Comparison of ENCODE assay signal across 8 cellular contexts in genomic region chr1:112618114-112618720, GRCh38. TPM values are rescaled to one million over a fixed set of nuclear protein-coding genes. Genes with fewer than 3 reads are reported as not detected.
DNase-seq lines count a peak whose midpoint lies in the region; ATAC-seq and TF ChIP-seq lines count a peak whose summit lies in the region.

No MANE protein-coding gene starts in this region.

- H3K4me1 ChIP-seq in gastroesophageal sphincter: peaks cover 5 to 47% (median 11%) of the 10 kb centered on the region in 3 donors

- H3K27ac Mint-ChIP-seq in IgD-negative memory B cell: peak overlapping the region; percentile 96 to 99 (median 99)
- peak overlapping the region; percentile 100 for H3K27ac Mint-ChIP-seq in activated CD4-positive, alpha-beta memory T cell treated with anti-CD3 and anti-CD28 coated beads for 36 hours

- ATAC-seq in gastroesophageal sphincter (no peak), HG02981 (IDR thresholded peaks at IDR 0.05; ENCODE audit: unreplicated experiment) (no peak)

- CTCF ChIA-PET in activated CD4-positive, alpha-beta memory T cell treated with anti-CD3 and anti-CD28 coated beads for 36 hours (lab: Charles Lee): interaction anchor here (1.2 to 3.1 kb wide), 8 partner anchors 37 to 227 kb away, joined by 3 to 12 read pairs (median 8); partner anchors contain the start of genes MOV10 and PPM1J

- peak overlapping the region; percentile 93 to 98 (median 97) for H3K27ac ChIP-seq in gastroesophageal sphincter

- no peaks in the 10 kb centered on the region for H3K27me3 ChIP-seq in gastroesophageal sphincter

- H3K36me3 ChIP-seq in gastroesophageal sphincter: peaks cover 0 to 29% of the 10 kb centered on the region in 2 donors

- peaks cover 15 to 28% (median 23%) of the 10 kb centered on the region in 3 donors for H3K4me1 Mint-ChIP-seq in IgD-negative memory B cell
- peaks cover 23% of the 10 kb centered on the region for H3K4me1 Mint-ChIP-seq in activated CD4-positive, alpha-beta memory T cell treated with anti-CD3 and anti-CD28 coated beads for 36 hours (ENCODE audit: low read depth)

- WGBS in gastroesophageal sphincter (ENCODE audit: low coverage in 1 of 2), 2 donors: 0 to 4% methylated on average over 9 to 12 of the region's 12 CpGs

- no peaks in the 10 kb centered on the region for H3K9me3 Mint-ChIP-seq in IgD-negative memory B cell
- no peaks in the 10 kb centered on the region for H3K9me3 Mint-ChIP-seq in activated CD4-positive, alpha-beta memory T cell treated with anti-CD3 and anti-CD28 coated beads for 36 hours

- POLR2A ChIA-PET in activated CD4-positive, alpha-beta memory T cell treated with anti-CD3 and anti-CD28 coated beads for 36 hours (lab: Charles Lee): interaction anchor here (0.7 to 3.4 kb wide), 13 partner anchors 12 to 1312 kb away, joined by 3 to 24 read pairs (median 4); partner anchors contain the start of genes MOV10, PPM1J and SLC16A1

- H3K4me3 Mint-ChIP-seq in IgD-negative memory B cell: peak overlapping the region; percentile 97 to 99 (median 98)
- peak overlapping the region; percentile 96 for H3K4me3 Mint-ChIP-seq in activated CD4-positive, alpha-beta memory T cell treated with anti-CD3 and anti-CD28 coated beads for 36 hours

- no peak for TF ChIP-seq CTCF in gastroesophageal sphincter (IDR thresholded peaks at IDR 0.05)
- no peak for TF ChIP-seq CTCF in retinal pigment epithelial cell (conservative IDR thresholded peaks at IDR 0.05; ENCODE audit: low read depth, low read length)

- H3K9me3 ChIP-seq in gastroesophageal sphincter: no peaks in the 10 kb centered on the region

- TF ChIP-seq POLR2A in gastroesophageal sphincter (IDR thresholded peaks at IDR 0.05): no peak

- peak; percentile 34 for DNase-seq in NCI-H748 (lab: John Stamatoyannopoulos, UW; ENCODE audit: unreplicated experiment)
- DNase-seq in NCI-H748 treated with DMSO at 0.1 percent for 48 hours (lab: John Stamatoyannopoulos, UW): no peak
- DNase-seq in activated CD4-positive, alpha-beta memory T cell treated with anti-CD3 and anti-CD28 coated beads for 36 hours: peak; percentile 28
- no peak for DNase-seq in retinal pigment epithelial cell (ENCODE audit: low read depth)
- no peak for DNase-seq in DMS153 (lab: John Stamatoyannopoulos, UW)

- no peak for TF ChIP-seq EP300 in gastroesophageal sphincter (IDR thresholded peaks at IDR 0.05)

- intact Hi-C loops in activated CD4-positive, alpha-beta memory T cell treated with anti-CD3 and anti-CD28 coated beads for 36 hours (cut with micrococcal nuclease): loop anchor here (1.0 to 2.0 kb wide), 4 partner anchors 12 to 222 kb away; partner anchors contain the start of gene CTTNBP2NL

- no peaks in the 10 kb centered on the region for H3K27me3 Mint-ChIP-seq in IgD-negative memory B cell
- no peaks in the 10 kb centered on the region for H3K27me3 Mint-ChIP-seq in activated CD4-positive, alpha-beta memory T cell treated with anti-CD3 and anti-CD28 coated beads for 36 hours

- peak overlapping the region; percentile 73 to 93 for H3K4me3 ChIP-seq in gastroesophageal sphincter
- H3K4me3 ChIP-seq in retinal pigment epithelial cell (ENCODE audit: low read length): peak overlapping the region; percentile 99

- peaks cover 4% of the 10 kb centered on the region for H3K36me3 Mint-ChIP-seq in IgD-negative memory B cell
- peaks cover 22% of the 10 kb centered on the region for H3K36me3 Mint-ChIP-seq in activated CD4-positive, alpha-beta memory T cell treated with anti-CD3 and anti-CD28 coated beads for 36 hours

RNA-seq across cellular contexts. Expression of gene ST7L, which starts 0.7 kb away (rescaled TPM):
- 7.5 TPM for polyA plus RNA-seq in IgD-negative memory B cell
- total RNA-seq in activated CD4-positive, alpha-beta memory T cell treated with anti-CD3 and anti-CD28 coated beads for 36 hours: 10 to 100 TPM; 11.2 to 15.4 TPM
- 10 to 100 TPM; 18.2 to 34.1 (median 19.9) TPM for total RNA-seq in gastroesophageal sphincter

RNA-seq across cellular contexts. Expression of gene CAPZA1, which starts 1.4 kb away (rescaled TPM):
- polyA plus RNA-seq in IgD-negative memory B cell: 192 TPM
- 100 to 1,000 TPM; 261 to 274 TPM for total RNA-seq in activated CD4-positive, alpha-beta memory T cell treated with anti-CD3 and anti-CD28 coated beads for 36 hours
- total RNA-seq in gastroesophageal sphincter: 10 to 100 TPM; 65.7 to 93.7 (median 84.1) TPM

RNA-seq across cellular contexts. Expression of gene MOV10, which starts 56.2 kb away (rescaled TPM):
- polyA plus RNA-seq in IgD-negative memory B cell: 5.6 TPM
- total RNA-seq in activated CD4-positive, alpha-beta memory T cell treated with anti-CD3 and anti-CD28 coated beads for 36 hours: 10 to 100 TPM; 57.7 to 63.1 TPM
- 10 to 100 TPM; 13.4 to 25.3 (median 18.8) TPM for total RNA-seq in gastroesophageal sphincter

Comparison
In these comparisons a context has a peak if more than half of its experiments do, and no peak if none do; other contexts are left out.
1. DNase-seq: peak in NCI-H748 (single experiment) and activated CD4-positive, alpha-beta memory T cell treated with anti-CD3 and anti-CD28 coated beads for 36 hours (single experiment); none in NCI-H748 treated with DMSO at 0.1 percent for 48 hours (single experiment), retinal pigment epithelial cell (single experiment) and DMS153 (single experiment).